33 cellular contexts compared by ENCODE assay signal in the genomic region with DNA sequence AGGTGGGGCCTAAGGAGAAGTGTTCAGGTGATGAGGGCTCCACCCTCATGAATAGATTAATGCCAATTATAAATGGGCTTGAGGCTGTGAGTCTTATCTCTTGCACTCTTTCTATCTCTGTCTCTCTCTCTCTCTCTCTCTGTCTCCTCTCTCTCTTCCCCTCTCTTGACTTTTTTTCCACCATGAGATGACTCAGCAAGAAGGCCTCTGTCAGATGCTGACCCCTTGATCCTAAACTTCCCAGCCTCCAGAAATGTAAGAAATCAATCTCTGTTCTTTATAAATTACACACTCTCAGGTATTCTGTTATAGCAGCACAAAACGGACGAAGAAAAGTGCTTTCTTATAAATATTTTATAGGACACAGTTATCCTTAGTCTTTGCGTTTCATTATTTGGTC.
"Had no signal": no experiment of that assay in that cellular context is flagged by ENCODE, and none has a peak within 500 bp of the region (broad histone marks: within the 10 kb centered on the region; RNA-seq: fewer than 3 reads in every experiment).

No MANE protein-coding gene starts in this region.

- DNase-seq: activated CD4-positive, alpha-beta T cell treated with anti-CD3 and anti-CD28 coated beads for 48 hours; activated CD4-positive, alpha-beta T cell treated with anti-CD3 and anti-CD28 coated beads, Interleukin-2, amount 50 U/mL, for 48 hours; activated CD8-positive, alpha-beta memory T cell treated with anti-CD3 and anti-CD28 coated beads for 24 hours; activated effector memory CD4-positive, alpha-beta T cell treated with anti-CD3 and anti-CD28 coated beads, Interleukin-2, amount 50 U/mL, for 16 hours; activated naive CD4-positive, alpha-beta T cell treated with anti-CD3 and anti-CD28 coated beads for 36 hours; activated naive CD8-positive, alpha-beta T cell treated with anti-CD3 and anti-CD28 coated beads for 36 hours; adrenal gland; brain microvascular endothelial cell; glutamatergic neuron; islet precursor cell; left ventricle myocardium inferior; naive B cell; nucleus accumbens; pancreas; retina; sigmoid colon; stimulated activated CD4-positive, alpha-beta T cell treated with anti-CD3 and anti-CD28 coated beads, Interleukin-15, amount 100 ng/mL, for 24 hours; stimulated activated CD4-positive, alpha-beta T cell treated with anti-CD3 and anti-CD28 coated beads, Interleukin-2, amount 100 ng/mL, for 24 hours; stimulated activated naive B cell treated with anti-CD40 and anti-IgM and Interleukin-4, amounts not matched to agents 10 μg/mL and 1 μg/mL and 100 μg/mL, for 72 hours; stomach; T-helper 9 cell; thyroid gland; upper lobe of right lung; WERI-Rb-1 had no signal

- H3K4me1 Mint-ChIP-seq: activated naive CD8-positive, alpha-beta T cell treated with anti-CD3 and anti-CD28 coated beads for 36 hours; naive B cell; neural crest cell; stimulated activated naive B cell treated with anti-CD40 and anti-IgM and Interleukin-4, amounts not matched to agents 10 μg/mL and 1 μg/mL and 100 μg/mL, for 72 hours had no signal

- H3K9me3 ChIP-seq: adrenal gland, ascending aorta, pancreas, prostate gland, sigmoid colon, stomach, thyroid gland, upper lobe of right lung had no signal

- H3K36me3 Mint-ChIP-seq: activated naive CD8-positive, alpha-beta T cell treated with anti-CD3 and anti-CD28 coated beads for 36 hours; mesothelial cell of epicardium; naive B cell; stimulated activated naive B cell treated with anti-CD40 and anti-IgM and Interleukin-4, amounts not matched to agents 10 μg/mL and 1 μg/mL and 100 μg/mL, for 72 hours had no signal

- H3K27me3 Mint-ChIP-seq: activated naive CD8-positive, alpha-beta T cell treated with anti-CD3 and anti-CD28 coated beads for 36 hours; naive B cell; stimulated activated naive B cell treated with anti-CD40 and anti-IgM and Interleukin-4, amounts not matched to agents 10 μg/mL and 1 μg/mL and 100 μg/mL, for 72 hours had no signal

- H3K9me3 Mint-ChIP-seq: activated naive CD8-positive, alpha-beta T cell treated with anti-CD3 and anti-CD28 coated beads for 36 hours; mesothelial cell of epicardium; neural crest cell had no signal

- ATAC-seq: activated CD4-positive, CD25-positive, alpha-beta regulatory T cell treated with anti-CD3 and anti-CD28 coated beads, Interleukin-2, amount 50 U/mL, for 24 hours; esophagus mucosa; pancreas; stimulated activated naive B cell treated with anti-CD40 and anti-IgM and Interleukin-4, amounts not matched to agents 10 μg/mL and 1 μg/mL and 100 μg/mL, for 72 hours; upper lobe of right lung had no signal

- H3K4me1 ChIP-seq: adrenal gland, ascending aorta, left ventricle myocardium inferior, pancreas, prostate gland, sigmoid colon, stomach, thyroid gland, upper lobe of right lung had no signal

- H3K27me3 ChIP-seq: adrenal gland, ascending aorta, brain microvascular endothelial cell, pancreas, sigmoid colon, stomach, thyroid gland, upper lobe of right lung had no signal

- FAIRE-seq: frontal cortex, pancreas, TTC549 had no signal

- H3K27ac ChIP-seq: adrenal gland, ascending aorta, brain microvascular endothelial cell, left ventricle myocardium inferior, pancreas, prostate gland, sigmoid colon, stomach, thyroid gland, upper lobe of right lung, WERI-Rb-1 had no signal

- H3K27ac Mint-ChIP-seq: activated naive CD4-positive, alpha-beta T cell treated with anti-CD3 and anti-CD28 coated beads for 36 hours; activated naive CD8-positive, alpha-beta T cell treated with anti-CD3 and anti-CD28 coated beads for 36 hours; activated T-helper 1 cell treated with anti-CD3 and anti-CD28 coated beads, Interleukin-12 subunit alpha, Interleukin-12 subunit beta, Interleukin-2, Interleukin-4 antibody, amounts not matched to agents 30 ng/mL and 10 ng/mL and 1 ng/mL, durations not matched to agents 14 hours and 24 hours and 36 hours; mesothelial cell of epicardium; naive B cell; stimulated activated naive B cell treated with anti-CD40 and anti-IgM and Interleukin-4, amounts not matched to agents 10 μg/mL and 1 μg/mL and 100 μg/mL, for 72 hours had no signal

- H3K4me3 Mint-ChIP-seq: activated naive CD4-positive, alpha-beta T cell treated with anti-CD3 and anti-CD28 coated beads for 36 hours; activated naive CD8-positive, alpha-beta T cell treated with anti-CD3 and anti-CD28 coated beads for 36 hours; activated T-helper 1 cell treated with anti-CD3 and anti-CD28 coated beads, Interleukin-12 subunit alpha, Interleukin-12 subunit beta, Interleukin-2, Interleukin-4 antibody, amounts not matched to agents 30 ng/mL and 10 ng/mL and 1 ng/mL, durations not matched to agents 14 hours and 24 hours and 36 hours; mesothelial cell of epicardium; naive B cell; neural crest cell; stimulated activated naive B cell treated with anti-CD40 and anti-IgM and Interleukin-4, amounts not matched to agents 10 μg/mL and 1 μg/mL and 100 μg/mL, for 72 hours had no signal

- H3K36me3 ChIP-seq: adrenal gland, ascending aorta, brain microvascular endothelial cell, left ventricle myocardium inferior, pancreas, prostate gland, sigmoid colon, stomach, thyroid gland, upper lobe of right lung, WERI-Rb-1 had no signal

- H3K4me3 ChIP-seq: adrenal gland, ascending aorta, left ventricle myocardium inferior, pancreas, prostate gland, sigmoid colon, stomach, thyroid gland, upper lobe of right lung had no signal
